ENCODE assay signal across 31 cellular contexts in genomic region chr15:81611679-81612078, GRCh38.
"Had no signal": no experiment of that assay in that cellular context is flagged by ENCODE, and none has a peak within 500 bp of the region (broad histone marks: within the 10 kb centered on the region; RNA-seq: fewer than 3 reads in every experiment).

No MANE protein-coding gene starts in this region.

- H3K4me3 ChIP-seq: neural progenitor cell, ovary, psoas muscle, skin epidermis, smooth muscle cell, spleen, suprapubic skin, testis, tibial artery, transverse colon, upper lobe of right lung, uterus had no signal

- H3K36me3 Mint-ChIP-seq: naive thymus-derived CD8-positive, alpha-beta T cell; natural killer cell treated with Interleukin-12 subunit alpha and Interleukin-12 subunit beta and Interleukin-15 and Interleukin-18, amount 100 ng/mL, for 72 hours; neural progenitor cell; stimulated activated memory B cell treated with anti-CD40 and anti-IgM and Interleukin-4, amounts not matched to agents 10 μg/mL and 1 μg/mL and 100 μg/mL, for 72 hours; type B pancreatic cell had no signal

- ATAC-seq: naive thymus-derived CD8-positive, alpha-beta T cell; natural killer cell treated with Interleukin-12 subunit alpha and Interleukin-12 subunit beta and Interleukin-15 and Interleukin-18, amount 100 ng/mL, for 72 hours; psoas muscle; right cardiac atrium; sciatic nerve; stimulated activated memory B cell treated with anti-CD40 and anti-IgM and Interleukin-4, amounts not matched to agents 10 μg/mL and 1 μg/mL and 100 μg/mL, for 72 hours; stimulated activated naive CD8-positive, alpha-beta T cell treated with anti-CD3 and anti-CD28 coated beads, Interleukin-15, amount 100 ng/mL, for 72 hours; stimulated activated naive CD8-positive, alpha-beta T cell treated with anti-CD3 and anti-CD28 coated beads, Interleukin-15, Interleukin-2, amounts not matched to agents 100 U/mL and 50 U/mL, for 24 hours; upper lobe of right lung had no signal

- H3K4me1 ChIP-seq: parathyroid adenoma, psoas muscle, spleen, suprapubic skin, testis, tibial artery, transverse colon, upper lobe of right lung, uterus had no signal

- H3K9me3 Mint-ChIP-seq: naive thymus-derived CD8-positive, alpha-beta T cell; natural killer cell treated with Interleukin-12 subunit alpha and Interleukin-12 subunit beta and Interleukin-15 and Interleukin-18, amount 100 ng/mL, for 72 hours; neural progenitor cell; stimulated activated memory B cell treated with anti-CD40 and anti-IgM and Interleukin-4, amounts not matched to agents 10 μg/mL and 1 μg/mL and 100 μg/mL, for 72 hours; stimulated activated naive CD8-positive, alpha-beta T cell treated with anti-CD3 and anti-CD28 coated beads, Interleukin-15, amount 100 ng/mL, for 72 hours; type B pancreatic cell had no signal

- H3K9ac ChIP-seq: neural progenitor cell, parathyroid adenoma had no signal

- H3K27me3 ChIP-seq: neural progenitor cell, ovary, suprapubic skin, testis, transverse colon, upper lobe of right lung, uterus had no signal

- H3K27me3 Mint-ChIP-seq: stimulated activated memory B cell treated with anti-CD40 and anti-IgM and Interleukin-4, amounts not matched to agents 10 μg/mL and 1 μg/mL and 100 μg/mL, for 72 hours; type B pancreatic cell had no signal

- H3K9me3 ChIP-seq: ovary, psoas muscle, spleen, suprapubic skin, testis, tibial artery, transverse colon, upper lobe of right lung, uterus had no signal

- H3K27ac Mint-ChIP-seq: naive thymus-derived CD8-positive, alpha-beta T cell; natural killer cell treated with Interleukin-12 subunit alpha and Interleukin-12 subunit beta and Interleukin-15 and Interleukin-18, amount 100 ng/mL, for 72 hours; neural progenitor cell; progenitor cell of endocrine pancreas; stimulated activated memory B cell treated with anti-CD40 and anti-IgM and Interleukin-4, amounts not matched to agents 10 μg/mL and 1 μg/mL and 100 μg/mL, for 72 hours; stimulated activated naive CD8-positive, alpha-beta T cell treated with anti-CD3 and anti-CD28 coated beads, Interleukin-15, amount 100 ng/mL, for 72 hours; type B pancreatic cell had no signal

- H3K4me2 ChIP-seq: neural progenitor cell, smooth muscle cell had no signal

- H3K4me3 Mint-ChIP-seq: naive thymus-derived CD8-positive, alpha-beta T cell; natural killer cell treated with Interleukin-12 subunit alpha and Interleukin-12 subunit beta and Interleukin-15 and Interleukin-18, amount 100 ng/mL, for 72 hours; neural progenitor cell; stimulated activated memory B cell treated with anti-CD40 and anti-IgM and Interleukin-4, amounts not matched to agents 10 μg/mL and 1 μg/mL and 100 μg/mL, for 72 hours; stimulated activated naive CD8-positive, alpha-beta T cell treated with anti-CD3 and anti-CD28 coated beads, Interleukin-15, amount 100 ng/mL, for 72 hours; type B pancreatic cell had no signal

- H3K36me3 ChIP-seq: neural progenitor cell, ovary, spleen, suprapubic skin, tibial artery, transverse colon, upper lobe of right lung, uterus had no signal

- H3K27ac ChIP-seq: neural progenitor cell, ovary, parathyroid adenoma, psoas muscle, skin epidermis, spleen, suprapubic skin, testis, tibial artery, transverse colon, upper lobe of right lung, uterus had no signal

- H2AFZ ChIP-seq: neural progenitor cell, parathyroid adenoma had no signal

- H3K4me1 Mint-ChIP-seq: stimulated activated memory B cell treated with anti-CD40 and anti-IgM and Interleukin-4, amounts not matched to agents 10 μg/mL and 1 μg/mL and 100 μg/mL, for 72 hours; stimulated activated naive CD8-positive, alpha-beta T cell treated with anti-CD3 and anti-CD28 coated beads, Interleukin-15, amount 100 ng/mL, for 72 hours had no signal

- DNase-seq: naive thymus-derived CD8-positive, alpha-beta T cell; occipital lobe; ovary; posterior cingulate gyrus; psoas muscle; right cardiac atrium; spleen; stimulated activated CD4-positive, alpha-beta T cell treated with anti-CD3 and anti-CD28 coated beads, Interleukin-12 subunit alpha, Interleukin-12 subunit beta, amount 100 ng/mL, for 4 hours; stimulated activated CD4-positive, alpha-beta T cell treated with anti-CD3 and anti-CD28 coated beads, Interleukin-1b, Interleukin-23, amount 100 ng/mL, for 48 hours; stimulated activated CD4-positive, alpha-beta T cell treated with anti-CD3 and anti-CD28 coated beads, Interleukin-4, amount 100 ng/mL, for 1 hour; stimulated activated CD4-positive, alpha-beta T cell treated with anti-CD3 and anti-CD28 coated beads, Interleukin-4, amount 100 ng/mL, for 4 hours; stimulated activated CD8-positive, alpha-beta memory T cell treated with anti-CD3 and anti-CD28 coated beads, Interleukin-4, amount 100 ng/mL, for 48 hours; stimulated activated naive CD4-positive, alpha-beta T cell; stimulated activated naive CD8-positive, alpha-beta T cell treated with anti-CD3 and anti-CD28 coated beads, Interleukin-15, amount 100 ng/mL, for 72 hours; stimulated activated naive CD8-positive, alpha-beta T cell treated with anti-CD3 and anti-CD28 coated beads, Interleukin-15, Interleukin-2, amounts not matched to agents 100 U/mL and 50 U/mL, for 24 hours; substantia nigra; testis; tibial artery; transverse colon; upper lobe of right lung; uterus had no signal

- H3K79me2 ChIP-seq: parathyroid adenoma had no signal
